Comparison of ENCODE assay signal across 4 cellular contexts in the genomic region with DNA sequence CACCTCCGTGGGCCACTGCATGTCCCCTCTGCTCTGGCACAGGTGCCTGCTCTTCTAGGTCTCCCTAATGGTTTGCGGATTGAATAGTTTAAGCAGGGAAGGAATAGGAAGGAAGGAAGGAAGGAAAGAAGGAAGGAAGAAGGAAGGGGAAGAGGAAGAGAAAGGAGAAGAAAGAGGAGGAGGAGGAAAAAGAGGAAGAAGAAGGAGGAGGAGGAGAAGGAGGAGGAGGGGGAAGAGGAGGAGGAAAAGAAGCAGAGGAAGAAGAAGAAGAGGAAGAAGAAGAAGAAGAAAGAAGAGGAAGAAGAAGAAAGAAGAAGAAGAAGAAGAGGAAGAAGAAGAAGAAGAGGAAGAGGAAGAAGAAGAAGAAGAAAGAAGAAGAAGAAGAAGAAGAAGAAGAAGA.
DNase-seq lines count a peak whose midpoint lies in the region; ATAC-seq, FAIRE-seq and TF ChIP-seq lines count a peak whose summit lies in the region.
"Not testable (repeated sequence)": the region's sequence is repeated elsewhere in the genome, so short reads cannot be mapped to it uniquely, and the experiment has no call there.

No MANE protein-coding gene starts in this region.

- H3K9me3 ChIP-seq in HEK293 (ENCODE audit: control insufficient read depth, insufficient read depth, low read depth, low read length); K562 (replicated peaks; ENCODE audit: control insufficient read depth, insufficient read depth, low read depth, low read length): not testable (repeated sequence)

- not testable (repeated sequence) for DNase-seq in K562 (ENCODE audit: extremely low read depth in 1 of 4, low spot score in 3 of 4)

- H4K20me1 ChIP-seq in K562 (replicated peaks; ENCODE audit: control insufficient read depth, insufficient read depth, low read length), result not testable (repeated sequence)

- CTCF ChIA-PET in HEK293 (lab: Yijun Ruan, JAX); K562 (lab: Yijun Ruan, JAX; ENCODE audit: low intra/inter-chr PET ratio): not testable (repeated sequence)

- POLR2A ChIA-PET in HEK293 (lab: Yijun Ruan, JAX), result not testable (repeated sequence)
- POLR2A ChIA-PET in K562 (lab: Yijun Ruan, JAX), result interaction anchor here (0.6 kb wide), 1 partner anchor 38 kb away, joined by 3 read pairs; no protein-coding TSS in a partner anchor

- TF ChIP-seq CTCF in C4-2B (conservative IDR thresholded peaks at IDR 0.05); HEK293 (tag by site-specific recombination; IDR thresholded peaks at IDR 0.05); VCaP (conservative IDR thresholded peaks at IDR 0.05); K562 (IDR thresholded peaks at IDR 0.05 in 2 of 3, conservative IDR thresholded peaks at IDR 0.05 in 1 of 3; ENCODE audit: insufficient read depth in 2 of 3, low read depth in 1 of 3, low read length in 3 of 3): not testable (repeated sequence)

- H3K27ac ChIP-seq in C4-2B (peak overlapping the region; percentile 30), VCaP (peak overlapping the region; percentile 53)
- not testable (repeated sequence) for H3K27ac ChIP-seq in HEK293 (ENCODE audit: extremely low read depth, low read depth, low read length); K562 (ENCODE audit: extremely low read depth, low read depth, low read length)

- TF ChIP-seq EP300 in K562 (IDR thresholded peaks at IDR 0.05; ENCODE audit: low read length), result not testable (repeated sequence)

- intact Hi-C loops in K562 (cut with micrococcal nuclease), result not testable (repeated sequence)

- H3K9me1 ChIP-seq in K562 (ENCODE audit: control insufficient read depth, insufficient read depth, low read length), result not testable (repeated sequence)

- ATAC-seq in K562, result not testable (repeated sequence)

- not testable (repeated sequence) for H3K4me1 ChIP-seq in HEK293 (ENCODE audit: control insufficient read depth, insufficient read depth, low read length); K562 (replicated peaks in 1 of 2; ENCODE audit: control insufficient read depth in 2 of 2, insufficient read depth in 2 of 2, low read length in 2 of 2)

- not testable (repeated sequence) for BruUV-seq in K562 (replicated peaks; lab: Mats Ljungman, UMichigan)

- not testable (repeated sequence) for H3K4me2 ChIP-seq in K562 (ENCODE audit: insufficient read depth, low read length)

- not testable (repeated sequence) for H3K4me3 ChIP-seq in HEK293 (ENCODE audit: low read depth, low read length); K562

- H3K9ac ChIP-seq in K562 (ENCODE audit: insufficient read depth in 1 of 2, low read depth in 2 of 2, low read length in 2 of 2), result not testable (repeated sequence)

- H3K27me3 ChIP-seq in K562 (ENCODE audit: control insufficient read depth in 2 of 2, insufficient read depth in 2 of 2, low read length in 2 of 2), result not testable (repeated sequence)

- 0% methylated on average over 2 of the region's 2 CpGs for WGBS in K562 (ENCODE audit: insufficient coverage, low coverage, missing lambda C conversion rate)

- TF ChIP-seq RAD21 in K562 (CRISPR knock-in tag; conservative IDR thresholded peaks at IDR 0.05 in 1 of 2, IDR thresholded peaks at IDR 0.05 in 1 of 2), result not testable (repeated sequence)

- in situ Hi-C loops in K562 (cut with MboI), result not testable (repeated sequence)

- H2AFZ ChIP-seq in K562 (ENCODE audit: low read depth, low read length), result not testable (repeated sequence)

- not testable (repeated sequence) for FAIRE-seq in K562 (lab: Jason Lieb, UNC)

- not testable (repeated sequence) for H3K79me2 ChIP-seq in K562 (ENCODE audit: control insufficient read depth, insufficient read depth, low read length)

- H3K36me3 ChIP-seq in HEK293 (ENCODE audit: control insufficient read depth in 2 of 2, insufficient read depth in 1 of 2, low read length in 2 of 2); K562 (ENCODE audit: control insufficient read depth, insufficient read depth, low read length): not testable (repeated sequence)

- TF ChIP-seq POLR2A in K562 (conservative IDR thresholded peaks at IDR 0.05), result not testable (repeated sequence)

TF ChIP-seq in HEK293, 187 proteins besides CTCF, POLR2A, EP300 and RAD21:
- TF ChIP-seq, protein P1, sequence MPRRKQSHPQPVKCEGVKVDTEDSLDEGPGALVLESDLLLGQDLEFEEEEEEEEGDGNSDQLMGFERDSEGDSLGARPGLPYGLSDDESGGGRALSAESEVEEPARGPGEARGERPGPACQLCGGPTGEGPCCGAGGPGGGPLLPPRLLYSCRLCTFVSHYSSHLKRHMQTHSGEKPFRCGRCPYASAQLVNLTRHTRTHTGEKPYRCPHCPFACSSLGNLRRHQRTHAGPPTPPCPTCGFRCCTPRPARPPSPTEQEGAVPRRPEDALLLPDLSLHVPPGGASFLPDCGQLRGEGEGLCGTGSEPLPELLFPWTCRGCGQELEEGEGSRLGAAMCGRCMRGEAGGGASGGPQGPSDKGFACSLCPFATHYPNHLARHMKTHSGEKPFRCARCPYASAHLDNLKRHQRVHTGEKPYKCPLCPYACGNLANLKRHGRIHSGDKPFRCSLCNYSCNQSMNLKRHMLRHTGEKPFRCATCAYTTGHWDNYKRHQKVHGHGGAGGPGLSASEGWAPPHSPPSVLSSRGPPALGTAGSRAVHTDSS (tag by site-specific recombination; IDR thresholded peaks at IDR 0.05), result peak; percentile 77
- peak; percentile 66 for TF ChIP-seq ZNF366 (tag by site-specific recombination; conservative IDR thresholded peaks at IDR 0.05)
TF ChIP-seq in HEK293: peak in this region for 2; not testable (repeated sequence) for 185.

TF ChIP-seq in K562, 482 proteins besides CTCF, POLR2A, EP300 and RAD21:
- TF ChIP-seq, protein P2, sequence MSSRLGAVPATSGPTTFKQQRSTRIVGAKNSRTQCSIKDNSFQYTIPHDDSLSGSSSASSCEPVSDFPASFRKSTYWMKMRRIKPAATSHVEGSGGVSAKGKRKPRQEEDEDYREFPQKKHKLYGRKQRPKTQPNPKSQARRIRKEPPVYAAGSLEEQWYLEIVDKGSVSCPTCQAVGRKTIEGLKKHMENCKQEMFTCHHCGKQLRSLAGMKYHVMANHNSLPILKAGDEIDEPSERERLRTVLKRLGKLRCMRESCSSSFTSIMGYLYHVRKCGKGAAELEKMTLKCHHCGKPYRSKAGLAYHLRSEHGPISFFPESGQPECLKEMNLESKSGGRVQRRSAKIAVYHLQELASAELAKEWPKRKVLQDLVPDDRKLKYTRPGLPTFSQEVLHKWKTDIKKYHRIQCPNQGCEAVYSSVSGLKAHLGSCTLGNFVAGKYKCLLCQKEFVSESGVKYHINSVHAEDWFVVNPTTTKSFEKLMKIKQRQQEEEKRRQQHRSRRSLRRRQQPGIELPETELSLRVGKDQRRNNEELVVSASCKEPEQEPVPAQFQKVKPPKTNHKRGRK (tag; IDR thresholded peaks at IDR 0.05), result peak; percentile 55; the same call in 1 of the 2 replicates
- TF ChIP-seq, protein P3, sequence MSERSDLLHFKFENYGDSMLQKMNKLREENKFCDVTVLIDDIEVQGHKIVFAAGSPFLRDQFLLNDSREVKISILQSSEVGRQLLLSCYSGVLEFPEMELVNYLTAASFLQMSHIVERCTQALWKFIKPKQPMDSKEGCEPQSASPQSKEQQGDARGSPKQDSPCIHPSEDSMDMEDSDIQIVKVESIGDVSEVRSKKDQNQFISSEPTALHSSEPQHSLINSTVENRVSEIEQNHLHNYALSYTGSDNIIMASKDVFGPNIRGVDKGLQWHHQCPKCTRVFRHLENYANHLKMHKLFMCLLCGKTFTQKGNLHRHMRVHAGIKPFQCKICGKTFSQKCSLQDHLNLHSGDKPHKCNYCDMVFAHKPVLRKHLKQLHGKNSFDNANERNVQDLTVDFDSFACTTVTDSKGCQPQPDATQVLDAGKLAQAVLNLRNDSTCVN (CRISPR knock-in tag; IDR thresholded peaks at IDR 0.05), result 0 out of 2 replicates have a peak, but pooled peaks have one; percentile 15
- peak; percentile 8; the same call in 1 of the 2 replicates for TF ChIP-seq OTX1 (CRISPR knock-in tag; IDR thresholded peaks at IDR 0.05)
- 0 out of 2 replicates have a peak, but pooled peaks have one; percentile 13 for TF ChIP-seq ARID2 (IDR thresholded peaks at IDR 0.05)
